Comparison of ENCODE assay signal across 30 cellular contexts in genomic region chr4:168063031-168063430, GRCh38. TPM values are rescaled to one million over a fixed set of nuclear protein-coding genes. Genes with fewer than 3 reads are reported as not detected.
"Had no signal": no experiment of that assay in that cellular context is flagged by ENCODE, and none has a peak within 500 bp of the region (broad histone marks: within the 10 kb centered on the region; RNA-seq: fewer than 3 reads in every experiment).

No MANE protein-coding gene starts in this region.

- H3K4me3 ChIP-seq: stomach, suprapubic skin, testis, thoracic aorta, thyroid gland, tibial artery, tibial nerve, transverse colon, upper lobe of left lung, upper lobe of right lung, uterus, vagina had no signal

- DNase-seq: stimulated activated CD4-positive, alpha-beta T cell treated with anti-CD3 and anti-CD28 coated beads, Interleukin-2, amount 100 ng/mL, for 48 hours; stimulated activated CD4-positive, alpha-beta T cell treated with anti-CD3 and anti-CD28 coated beads, Interleukin-4, amount 100 ng/mL, for 1 hour; stimulated activated CD4-positive, alpha-beta T cell treated with anti-CD3 and anti-CD28 coated beads, Interleukin-4, amount 100 ng/mL, for 24 hours; stimulated activated CD4-positive, alpha-beta T cell treated with anti-CD3 and anti-CD28 coated beads, Interleukin-4, amount 100 ng/mL, for 4 hours; stimulated activated CD8-positive, alpha-beta memory T cell treated with anti-CD3 and anti-CD28 coated beads, Interleukin-4, amount 100 ng/mL, for 48 hours; stimulated activated naive B cell treated with anti-CD40 and anti-IgM and Interleukin-4, amounts not matched to agents 10 μg/mL and 1 μg/mL and 100 μg/mL, for 72 hours; stimulated activated naive CD4-positive, alpha-beta T cell; stimulated activated naive CD4-positive, alpha-beta T cell treated with Interleukin-2 at 50 U/mL for 16 hours; stimulated activated naive CD8-positive, alpha-beta T cell treated with anti-CD3 and anti-CD28 coated beads, Interleukin-15, amount 100 ng/mL, for 72 hours; stimulated activated naive CD8-positive, alpha-beta T cell treated with anti-CD3 and anti-CD28 coated beads, Interleukin-15, Interleukin-2, amounts not matched to agents 100 U/mL and 50 U/mL, for 24 hours; stomach; substantia nigra; testis; thyroid gland; tibial artery; transverse colon; trophoblast cell; upper lobe of left lung; upper lobe of right lung; uterus had no signal

- H3K27me3 Mint-ChIP-seq: stimulated activated memory B cell treated with anti-CD40 and anti-IgM and Interleukin-4, amounts not matched to agents 10 μg/mL and 1 μg/mL and 100 μg/mL, for 72 hours; stimulated activated naive B cell treated with anti-CD40 and anti-IgM and Interleukin-4, amounts not matched to agents 10 μg/mL and 1 μg/mL and 100 μg/mL, for 72 hours; stimulated activated naive CD8-positive, alpha-beta T cell treated with anti-CD3 and anti-CD28 coated beads, Interleukin-15, amount 100 ng/mL, for 72 hours; stimulated activated naive CD8-positive, alpha-beta T cell treated with anti-CD3 and anti-CD28 coated beads, Interleukin-15, Interleukin-2, amounts not matched to agents 100 ng/mL and 50 ng/mL, for 24 hours; type B pancreatic cell had no signal

- H3K9me3 Mint-ChIP-seq: stimulated activated naive B cell treated with anti-CD40 and anti-IgM and Interleukin-4, amounts not matched to agents 10 μg/mL and 1 μg/mL and 100 μg/mL, for 72 hours; stimulated activated naive CD8-positive, alpha-beta T cell treated with anti-CD3 and anti-CD28 coated beads, Interleukin-15, Interleukin-2, amounts not matched to agents 100 ng/mL and 50 ng/mL, for 24 hours; type B pancreatic cell had no signal

- H3K27ac ChIP-seq: stomach, suprapubic skin, testis, thoracic aorta, thyroid gland, tibial artery, tibial nerve, transverse colon, upper lobe of left lung, upper lobe of right lung, uterus, vagina had no signal

- H3K9me3 ChIP-seq: stomach, suprapubic skin, testis, thoracic aorta, thyroid gland, tibial artery, tibial nerve, transverse colon, upper lobe of left lung, upper lobe of right lung, uterus, vagina had no signal

- ATAC-seq: stimulated activated effector memory CD8-positive, alpha-beta T cell treated with anti-CD3 and anti-CD28 coated beads, Interleukin-12 subunit alpha, Interleukin-12 subunit beta, amount 100 ng/mL, for 72 hours; stimulated activated memory B cell treated with anti-CD40 and anti-IgM and Interleukin-4, amounts not matched to agents 10 μg/mL and 1 μg/mL and 100 μg/mL, for 72 hours; stimulated activated naive B cell treated with anti-CD40 and anti-IgM and Interleukin-4, amounts not matched to agents 10 μg/mL and 1 μg/mL and 100 μg/mL, for 72 hours; stimulated activated naive CD8-positive, alpha-beta T cell treated with anti-CD3 and anti-CD28 coated beads, Interleukin-15, amount 100 ng/mL, for 72 hours; stimulated activated naive CD8-positive, alpha-beta T cell treated with anti-CD3 and anti-CD28 coated beads, Interleukin-15, Interleukin-2, amounts not matched to agents 100 U/mL and 50 U/mL, for 24 hours; upper lobe of right lung had no signal

- H3K36me3 ChIP-seq: stomach, suprapubic skin, thoracic aorta, thyroid gland, tibial artery, tibial nerve, transverse colon, upper lobe of left lung, upper lobe of right lung, uterus, vagina had no signal

- H3K27me3 ChIP-seq: stomach, suprapubic skin, testis, thyroid gland, tibial artery, tibial nerve, transverse colon, upper lobe of left lung, upper lobe of right lung, uterus, vagina had no signal

- H3K4me1 Mint-ChIP-seq: stimulated activated effector memory CD8-positive, alpha-beta T cell treated with anti-CD3 and anti-CD28 coated beads, Interleukin-12 subunit alpha, Interleukin-12 subunit beta, amount 100 ng/mL, for 72 hours; stimulated activated memory B cell treated with anti-CD40 and anti-IgM and Interleukin-4, amounts not matched to agents 10 μg/mL and 1 μg/mL and 100 μg/mL, for 72 hours; stimulated activated naive B cell treated with anti-CD40 and anti-IgM and Interleukin-4, amounts not matched to agents 10 μg/mL and 1 μg/mL and 100 μg/mL, for 72 hours; stimulated activated naive CD8-positive, alpha-beta T cell treated with anti-CD3 and anti-CD28 coated beads, Interleukin-15, amount 100 ng/mL, for 72 hours had no signal

- H3K4me1 ChIP-seq: stomach, suprapubic skin, testis, thyroid gland, tibial artery, tibial nerve, transverse colon, upper lobe of left lung, upper lobe of right lung, uterus, vagina had no signal

- H3K36me3 Mint-ChIP-seq: stimulated activated effector memory CD8-positive, alpha-beta T cell treated with anti-CD3 and anti-CD28 coated beads, Interleukin-12 subunit alpha, Interleukin-12 subunit beta, amount 100 ng/mL, for 72 hours; stimulated activated memory B cell treated with anti-CD40 and anti-IgM and Interleukin-4, amounts not matched to agents 10 μg/mL and 1 μg/mL and 100 μg/mL, for 72 hours; stimulated activated naive B cell treated with anti-CD40 and anti-IgM and Interleukin-4, amounts not matched to agents 10 μg/mL and 1 μg/mL and 100 μg/mL, for 72 hours; type B pancreatic cell had no signal

- H3K4me3 Mint-ChIP-seq: stimulated activated effector memory CD8-positive, alpha-beta T cell treated with anti-CD3 and anti-CD28 coated beads, Interleukin-12 subunit alpha, Interleukin-12 subunit beta, amount 100 ng/mL, for 72 hours; stimulated activated memory B cell treated with anti-CD40 and anti-IgM and Interleukin-4, amounts not matched to agents 10 μg/mL and 1 μg/mL and 100 μg/mL, for 72 hours; stimulated activated naive B cell treated with anti-CD40 and anti-IgM and Interleukin-4, amounts not matched to agents 10 μg/mL and 1 μg/mL and 100 μg/mL, for 72 hours; stimulated activated naive CD8-positive, alpha-beta T cell treated with anti-CD3 and anti-CD28 coated beads, Interleukin-15, amount 100 ng/mL, for 72 hours; stimulated activated naive CD8-positive, alpha-beta T cell treated with anti-CD3 and anti-CD28 coated beads, Interleukin-15, Interleukin-2, amounts not matched to agents 100 ng/mL and 50 ng/mL, for 24 hours; type B pancreatic cell had no signal

- H3K27ac Mint-ChIP-seq: stimulated activated effector memory CD8-positive, alpha-beta T cell treated with anti-CD3 and anti-CD28 coated beads, Interleukin-12 subunit alpha, Interleukin-12 subunit beta, amount 100 ng/mL, for 72 hours; stimulated activated memory B cell treated with anti-CD40 and anti-IgM and Interleukin-4, amounts not matched to agents 10 μg/mL and 1 μg/mL and 100 μg/mL, for 72 hours; stimulated activated naive B cell treated with anti-CD40 and anti-IgM and Interleukin-4, amounts not matched to agents 10 μg/mL and 1 μg/mL and 100 μg/mL, for 72 hours; stimulated activated naive CD8-positive, alpha-beta T cell treated with anti-CD3 and anti-CD28 coated beads, Interleukin-15, amount 100 ng/mL, for 72 hours; stimulated activated naive CD8-positive, alpha-beta T cell treated with anti-CD3 and anti-CD28 coated beads, Interleukin-15, Interleukin-2, amounts not matched to agents 100 ng/mL and 50 ng/mL, for 24 hours; type B pancreatic cell had no signal

RNA-seq across cellular contexts. Expression of gene ANXA10, which starts 29.3 kb away (rescaled TPM):
- total RNA-seq: subcutaneous adipose tissue, suprapubic skin, thyroid gland, tibial nerve, upper lobe of left lung, upper lobe of right lung, urinary bladder, uterus, vagina had no signal
